ENCODE assay signal across 21 cellular contexts in genomic region chrX:145609951-145610511, GRCh38.
DNase-seq lines count a peak whose midpoint lies in the region; ATAC-seq and TF ChIP-seq lines count a peak whose summit lies in the region.
"Had no signal": no experiment of that assay in that cellular context is flagged by ENCODE, and none has a peak within 500 bp of the region (broad histone marks: within the 10 kb centered on the region; RNA-seq: fewer than 3 reads in every experiment).

No MANE protein-coding gene starts in this region.

- POLR2A ChIA-PET in HEK293T (lab: Yijun Ruan, JAX): no interaction called here

- H3K36me3 ChIP-seq in adipocyte (ENCODE audit: control insufficient read depth, insufficient read depth, low read length, severe bottlenecking) (no peaks in the 10 kb centered on the region), Peyer's patch (no peaks in the 10 kb centered on the region)
- H3K36me3 ChIP-seq: cardiac muscle cell, neutrophil, vagina had no signal

- no peaks in the 10 kb centered on the region for H3K27me3 ChIP-seq in adipocyte (replicated peaks; ENCODE audit: control insufficient read depth, insufficient read depth, low read length)
- no peaks in the 10 kb centered on the region for H3K27me3 ChIP-seq in Peyer's patch
- H3K27me3 ChIP-seq: cardiac muscle cell, neutrophil, vagina had no signal

- H3K4me3 ChIP-seq in adipocyte (ENCODE audit: low read length) (no peak overlapping the region), fibroblast of mammary gland (ENCODE audit: control insufficient read depth, low read depth, low read length) (no peak overlapping the region), Peyer's patch (no peak overlapping the region)
- H3K4me3 ChIP-seq: cardiac muscle cell, vagina had no signal

- CTCF ChIA-PET in HEK293T (lab: Yijun Ruan, JAX): no interaction called here

- H3K4me1 ChIP-seq in adipocyte (ENCODE audit: control insufficient read depth, insufficient read depth, low read length) (no peaks in the 10 kb centered on the region), Peyer's patch (no peaks in the 10 kb centered on the region)
- H3K4me1 ChIP-seq: vagina had no signal

- H3K9me3 ChIP-seq in adipocyte (ENCODE audit: control insufficient read depth, low read length): no peaks in the 10 kb centered on the region
- H3K9me3 ChIP-seq in Peyer's patch: no peaks in the 10 kb centered on the region
- H3K9me3 ChIP-seq: neutrophil, vagina had no signal

- TF ChIP-seq CTCF in fibroblast of mammary gland (conservative IDR thresholded peaks at IDR 0.05; ENCODE audit: control insufficient read depth, insufficient read depth, low read depth, low read length): no peak
- TF ChIP-seq CTCF in Peyer's patch (IDR thresholded peaks at IDR 0.05): no peak

- no peak for TF ChIP-seq POLR2A in Peyer's patch (IDR thresholded peaks at IDR 0.05)

- peak; percentile 93 for DNase-seq in A172 (ENCODE audit: low spot score)
- peak; percentile 89 for DNase-seq in HT1080 (ENCODE audit: low read depth)
- DNase-seq in adipocyte (ENCODE audit: low read depth): peak; percentile 0
- peak; percentile 69 for DNase-seq in fibroblast of mammary gland (ENCODE audit: low read depth)
- DNase-seq in 8988T: no peak
- no peak for DNase-seq in HEK293T (ENCODE audit: extremely low spot score)
- no peak for DNase-seq in Peyer's patch
- DNase-seq: activated naive CD8-positive, alpha-beta T cell treated with anti-CD3 and anti-CD28 coated beads for 36 hours; CD4-positive, alpha-beta T cell; DMS79; head of caudate nucleus; NCI-H1436 treated with DMSO at 0.1 percent for 48 hours; NCI-H2227 treated with DMSO at 0.1 percent for 48 hours; stimulated activated CD4-positive, alpha-beta T cell treated with anti-CD3 and anti-CD28 coated beads, Interleukin-12 subunit alpha, Interleukin-12 subunit beta, amount 100 ng/mL, for 4 hours; stimulated activated CD8-positive, alpha-beta memory T cell treated with anti-CD3 and anti-CD28 coated beads, Interleukin-4, amount 100 ng/mL, for 48 hours had no signal

- ATAC-seq in GM18868 (IDR thresholded peaks at IDR 0.05; ENCODE audit: unreplicated experiment): no peak
- ATAC-seq: activated CD4-positive, CD25-positive, alpha-beta regulatory T cell treated with anti-CD3 and anti-CD28 coated beads, Interleukin-2, amount 50 U/mL, for 24 hours; SK-N-SH treated with all-trans-retinoic acid at 6 μM for 48 hours had no signal

- H3K27ac ChIP-seq in Peyer's patch: no peak overlapping the region
- H3K27ac ChIP-seq: cardiac muscle cell, neutrophil, vagina had no signal

- no peak overlapping the region for H3K9ac ChIP-seq in adipocyte (ENCODE audit: low read length)

TF ChIP-seq in HEK293T, 16 proteins besides CTCF, POLR2A, EP300 and RAD21:
- TF ChIP-seq L3MBTL2 (conservative IDR thresholded peaks at IDR 0.05): no peak
- no peak for TF ChIP-seq HDGF (IDR thresholded peaks at IDR 0.05; ENCODE audit: borderline replicate concordance)
- no peak for TF ChIP-seq FOXM1 (IDR thresholded peaks at IDR 0.05; ENCODE audit: borderline replicate concordance)
- no peak for TF ChIP-seq SUZ12 (IDR thresholded peaks at IDR 0.05)
- no peak for TF ChIP-seq FOXK2 (IDR thresholded peaks at IDR 0.05)
- no peak for TF ChIP-seq TARDBP (IDR thresholded peaks at IDR 0.05)
- no peak for TF ChIP-seq ZNF384 (IDR thresholded peaks at IDR 0.05)
- no peak for TF ChIP-seq NFRKB (IDR thresholded peaks at IDR 0.05)
- TF ChIP-seq ARNT (IDR thresholded peaks at IDR 0.05): no peak
- no peak for TF ChIP-seq SP1 (IDR thresholded peaks at IDR 0.05)
- no peak for TF ChIP-seq BHLHE40 (IDR thresholded peaks at IDR 0.05; ENCODE audit: borderline replicate concordance)
- TF ChIP-seq, protein P1, sequence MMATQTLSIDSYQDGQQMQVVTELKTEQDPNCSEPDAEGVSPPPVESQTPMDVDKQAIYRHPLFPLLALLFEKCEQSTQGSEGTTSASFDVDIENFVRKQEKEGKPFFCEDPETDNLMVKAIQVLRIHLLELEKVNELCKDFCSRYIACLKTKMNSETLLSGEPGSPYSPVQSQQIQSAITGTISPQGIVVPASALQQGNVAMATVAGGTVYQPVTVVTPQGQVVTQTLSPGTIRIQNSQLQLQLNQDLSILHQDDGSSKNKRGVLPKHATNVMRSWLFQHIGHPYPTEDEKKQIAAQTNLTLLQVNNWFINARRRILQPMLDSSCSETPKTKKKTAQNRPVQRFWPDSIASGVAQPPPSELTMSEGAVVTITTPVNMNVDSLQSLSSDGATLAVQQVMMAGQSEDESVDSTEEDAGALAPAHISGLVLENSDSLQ (IDR thresholded peaks at IDR 0.05): no peak
- TF ChIP-seq ELF4 (IDR thresholded peaks at IDR 0.05): no peak
- no peak for TF ChIP-seq CTBP1 (IDR thresholded peaks at IDR 0.05; ENCODE audit: borderline replicate concordance)
- TF ChIP-seq FOXA1 (IDR thresholded peaks at IDR 0.05): no peak
- no peak for TF ChIP-seq LEF1 (IDR thresholded peaks at IDR 0.05; ENCODE audit: borderline replicate concordance)

Comparison
In these comparisons a context has a peak if more than half of its experiments do, and no peak if none do; other contexts are left out.
1. DNase-seq: peak in A172 (single experiment), HT1080 (single experiment), adipocyte (single experiment) and fibroblast of mammary gland (single experiment); none in 8988T (single experiment), HEK293T (single experiment) and Peyer's patch (0 of 3).